7 cellular contexts compared by ENCODE assay signal in the genomic region with DNA sequence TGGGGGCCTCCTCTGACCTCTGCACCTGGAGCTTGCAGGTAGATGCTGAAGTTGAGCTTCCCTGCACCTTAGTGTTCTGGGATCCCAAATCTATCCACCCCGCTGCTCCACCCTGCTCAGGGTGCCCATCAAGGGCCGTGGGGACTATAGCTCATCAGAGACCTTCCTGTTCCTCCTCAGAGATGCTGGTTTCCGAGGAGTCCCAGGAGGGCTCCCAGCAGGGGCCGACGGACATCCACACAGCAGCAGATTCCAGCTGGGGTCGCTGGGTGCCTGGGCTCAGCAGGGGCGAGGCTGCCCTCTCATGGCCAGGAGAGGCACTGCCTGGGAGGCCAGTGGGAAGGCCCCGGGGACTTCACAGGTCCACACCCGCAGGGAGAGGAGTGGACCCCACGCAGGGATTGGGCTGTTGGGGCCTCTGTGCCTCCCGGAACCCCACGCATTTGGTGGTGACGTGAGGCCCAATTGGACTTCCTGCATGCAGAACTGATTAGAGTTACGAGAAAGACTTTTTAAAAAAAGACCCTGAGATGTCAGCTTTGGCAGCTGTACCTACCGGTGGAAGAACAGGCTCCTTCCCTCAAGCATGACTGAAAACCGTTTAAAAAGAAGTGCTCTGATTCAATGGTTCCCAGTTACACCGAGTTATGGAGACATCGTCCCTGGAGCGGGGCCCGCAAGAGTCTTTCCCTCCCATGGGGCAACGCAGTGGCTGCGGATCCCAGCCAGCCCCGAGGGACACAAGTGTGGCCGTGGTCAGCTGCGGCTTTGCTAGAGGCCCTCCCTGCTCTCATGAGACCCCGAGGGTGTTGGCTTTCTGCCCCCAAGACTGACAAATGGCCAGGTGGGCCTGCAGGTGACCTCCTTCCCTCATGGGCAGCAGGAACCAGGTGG. TPM values are rescaled to one million over a fixed set of nuclear protein-coding genes. Genes with fewer than 3 reads are reported as not detected.
A peak's percentile ranks its signal among the peaks of the same experiment; 100 is the strongest.
DNase-seq lines count a peak whose midpoint lies in the region; ATAC-seq and TF ChIP-seq lines count a peak whose summit lies in the region.

No MANE protein-coding gene starts in this region.

- H3K27me3 ChIP-seq in colonic mucosa = no peaks in the 10 kb centered on the region
- H3K27me3 ChIP-seq in lung (ENCODE audit: control insufficient read depth, insufficient read depth) = no peaks in the 10 kb centered on the region

- intact Hi-C loops in colonic mucosa (cut with DNase I) = loop anchor here (5.0 to 10.0 kb wide), 2 partner anchors 100 to 202 kb away; no protein-coding TSS in a partner anchor

- TF ChIP-seq CTCF in GM12875 (IDR thresholded peaks at IDR 0.05; ENCODE audit: borderline replicate concordance, insufficient read depth, low read depth, low read length) (peak; percentile 98), colonic mucosa (IDR thresholded peaks at IDR 0.05) (peak; percentile 98), lung (IDR thresholded peaks at IDR 0.05; ENCODE audit: control extremely low read depth, extremely low read depth) (peak; percentile 87)

- peak; percentile 63 for ATAC-seq in HG02884 (IDR thresholded peaks at IDR 0.05; ENCODE audit: unreplicated experiment)
- ATAC-seq in lung (ENCODE audit: insufficient read depth, low FRiP score) = peak; percentile 56

- peak; percentile 24 for DNase-seq in NCI-H2227 treated with DMSO at 0.1 percent for 48 hours (lab: John Stamatoyannopoulos, UW)
- peak; percentile 84 for DNase-seq in activated CD4-positive, alpha-beta T cell treated with anti-CD3 and anti-CD28 coated beads for 48 hours
- DNase-seq in colonic mucosa = peak; percentile 71
- peak; percentile 75 for DNase-seq in lung (ENCODE audit: low spot score)
- DNase-seq in stimulated activated CD8-positive, alpha-beta memory T cell treated with anti-CD3 and anti-CD28 coated beads, Interleukin-12 subunit alpha, Interleukin-12 subunit beta, amount 100 ng/mL, for 4 hours (ENCODE audit: low read depth) = peak; percentile 55

- 32 to 33% methylated on average over 26 of the region's 26 CpGs for WGBS in lung, 2 donors

- H3K4me1 ChIP-seq in colonic mucosa (no peaks in the 10 kb centered on the region), lung (ENCODE audit: control insufficient read depth in 2 of 2, insufficient read depth in 2 of 2, low read length in 2 of 2) (peaks cover 0 to 23% of the 10 kb centered on the region in 2 donors)

- no peaks in the 10 kb centered on the region for H3K9me3 ChIP-seq in colonic mucosa
- no peaks in the 10 kb centered on the region for H3K9me3 ChIP-seq in lung (ENCODE audit: control insufficient read depth in 2 of 2, insufficient read depth in 1 of 2, low read length in 1 of 2)

- H3K27ac ChIP-seq in colonic mucosa (no peak overlapping the region), lung (ENCODE audit: low read depth in 1 of 2, low read length in 1 of 2) (peak overlapping the region; percentile 35 to 92)

- H3K4me3 ChIP-seq in GM12875 (ENCODE audit: low read depth, low read length) (no peak overlapping the region), colonic mucosa (no peak overlapping the region), lung (no peak overlapping the region)

- H3K36me3 ChIP-seq in colonic mucosa = no peaks in the 10 kb centered on the region
- H3K36me3 ChIP-seq in lung (ENCODE audit: control insufficient read depth in 2 of 2, insufficient read depth in 2 of 2, low read length in 2 of 2) = no peaks in the 10 kb centered on the region

- H3K9ac ChIP-seq in colonic mucosa (ENCODE audit: low read depth in 2 of 2, low read length in 2 of 2) = no peak overlapping the region

RNA-seq across cellular contexts. Expression of a gene that starts 25.3 kb away (rescaled TPM):
- total RNA-seq in colonic mucosa (10 to 100 TPM; 39.7 to 42.9 TPM), lung (10 to 100 TPM in 1 of 2 donors, 1 to 10 TPM in 1; 4.7 to 49.6 TPM)
- polyA plus RNA-seq in lung = 100 to 1,000 TPM in 1 of 2 donors, 10 to 100 TPM in 1; 35.3 to 152 TPM

Comparison
In these comparisons a context has a peak if more than half of its experiments do, and no peak if none do; other contexts are left out.
1. DNase-seq: peak in every context shown above with its lines; median percentile 84 in activated CD4-positive, alpha-beta T cell treated with anti-CD3 and anti-CD28 coated beads for 48 hours; 75 in lung; 71 in colonic mucosa; 55 in stimulated activated CD8-positive, alpha-beta memory T cell treated with anti-CD3 and anti-CD28 coated beads, Interleukin-12 subunit alpha, Interleukin-12 subunit beta, amount 100 ng/mL, for 4 hours; 24 in NCI-H2227 treated with DMSO at 0.1 percent for 48 hours.